Comparison of ENCODE assay signal across 9 cellular contexts in the genomic region with DNA sequence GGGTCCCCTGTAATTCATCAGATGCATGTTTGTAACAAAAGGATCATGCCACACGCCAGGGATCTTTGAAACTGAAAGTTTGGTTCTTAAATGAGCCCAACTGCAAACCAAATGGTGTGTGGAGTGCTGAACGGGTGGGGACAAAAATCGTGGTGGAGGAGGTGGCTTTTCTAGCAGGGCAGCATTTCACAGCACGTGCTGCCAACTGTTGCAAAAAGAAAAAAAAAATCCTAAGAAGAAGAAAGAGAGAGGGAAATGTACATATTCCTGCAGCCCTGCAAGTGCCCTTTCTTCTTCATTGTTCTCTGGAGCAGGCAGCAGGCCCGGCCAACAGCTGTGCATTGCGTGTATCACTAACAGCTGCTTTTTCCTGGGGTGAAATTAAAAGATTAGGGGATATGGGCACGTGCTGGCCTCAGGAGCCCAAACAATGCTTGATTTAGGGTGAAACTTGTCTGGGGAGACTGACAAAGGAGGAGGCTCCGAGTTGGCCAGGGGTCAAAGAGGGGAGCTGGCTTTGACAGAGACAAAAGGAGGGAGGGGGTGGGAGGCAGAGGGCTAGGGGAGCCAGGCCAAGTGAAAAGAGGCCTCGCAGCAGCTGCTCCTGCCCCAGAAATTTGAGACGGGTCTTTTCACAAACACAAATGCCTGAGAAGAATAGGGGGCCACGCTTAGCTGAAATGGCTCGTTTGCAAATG.
DNase-seq lines count a peak whose midpoint lies in the region; ATAC-seq and TF ChIP-seq lines count a peak whose summit lies in the region.
"Had no signal": no experiment of that assay in that cellular context is flagged by ENCODE, and none has a peak within 500 bp of the region (broad histone marks: within the 10 kb centered on the region; RNA-seq: fewer than 3 reads in every experiment).

No MANE protein-coding gene starts in this region.

- peak overlapping the region; percentile 53 for H3K27ac Mint-ChIP-seq in endothelial cell (ENCODE audit: unreplicated experiment)
- H3K27ac Mint-ChIP-seq in progenitor cell of endocrine pancreas, result peak overlapping the region; percentile 89

- H3K36me3 Mint-ChIP-seq in endothelial cell (ENCODE audit: low read depth, unreplicated experiment), result no peaks in the 10 kb centered on the region
- H3K36me3 Mint-ChIP-seq in progenitor cell of endocrine pancreas (ENCODE audit: insufficient read depth), result no peaks in the 10 kb centered on the region

- H3K4me3 Mint-ChIP-seq in endothelial cell (ENCODE audit: unreplicated experiment) (no peak overlapping the region), progenitor cell of endocrine pancreas (ENCODE audit: low read depth) (no peak overlapping the region)

- TF ChIP-seq CTCF in endothelial cell (IDR thresholded peaks at IDR 0.05; ENCODE audit: unreplicated experiment) (no peak), progenitor cell of endocrine pancreas (IDR thresholded peaks at IDR 0.05; ENCODE audit: unreplicated experiment) (no peak)

- H3K9ac ChIP-seq in HUES6 (ENCODE audit: low read length), result peak overlapping the region; percentile 36

- peak; percentile 72 for DNase-seq in NCI-H2171 (lab: John Stamatoyannopoulos, UW)
- no peak for DNase-seq in endothelial cell (ENCODE audit: low spot score)
- no peak for DNase-seq in progenitor cell of endocrine pancreas (ENCODE audit: low spot score, unreplicated experiment)
- DNase-seq in AG08396 (ENCODE audit: low spot score), result no peak
- no peak for DNase-seq in stimulated activated CD4-positive, alpha-beta T cell treated with anti-CD3 and anti-CD28 coated beads, Interleukin-4, amount 100 ng/mL, for 1 hour
- DNase-seq: NCI-H226 had no signal

- H3K4me1 ChIP-seq in HUES6 (ENCODE audit: control insufficient read depth, insufficient read depth, low read length), result peaks cover 57% of the 10 kb centered on the region

- H3K9me3 Mint-ChIP-seq in endothelial cell (ENCODE audit: unreplicated experiment) (no peaks in the 10 kb centered on the region), progenitor cell of endocrine pancreas (ENCODE audit: low read depth) (peaks cover 3% of the 10 kb centered on the region)

- H3K27me3 Mint-ChIP-seq in endothelial cell (ENCODE audit: unreplicated experiment) (peaks cover 3% of the 10 kb centered on the region), progenitor cell of endocrine pancreas (peaks cover 6% of the 10 kb centered on the region)

- H3K9me3 ChIP-seq in HUES6 (ENCODE audit: control insufficient read depth, insufficient read depth, low read depth, low read length), result peaks cover 8% of the 10 kb centered on the region

- ATAC-seq in GM19023 (IDR thresholded peaks at IDR 0.05; ENCODE audit: unreplicated experiment) (no peak), GM19351 (IDR thresholded peaks at IDR 0.05; ENCODE audit: unreplicated experiment) (no peak)

- H3K4me1 Mint-ChIP-seq in endothelial cell (ENCODE audit: unreplicated experiment) (peaks cover 7% of the 10 kb centered on the region), progenitor cell of endocrine pancreas (ENCODE audit: low read depth) (peaks cover 24% of the 10 kb centered on the region)

- H3K27ac ChIP-seq in HUES6 (ENCODE audit: low read depth, low read length), result peak overlapping the region; percentile 90

- 0 out of 2 replicates have a peak overlapping the region, but pooled peaks have one; percentile 12 for H3K4me3 ChIP-seq in HUES6 (ENCODE audit: low read depth, low read length)

- no peaks in the 10 kb centered on the region for H3K27me3 ChIP-seq in HUES6 (ENCODE audit: control insufficient read depth, insufficient read depth, low read length)

- no peaks in the 10 kb centered on the region for H3K36me3 ChIP-seq in HUES6 (ENCODE audit: control insufficient read depth, insufficient read depth, low read length)
